19 cellular contexts compared by ENCODE assay signal in genomic region chr7:47658886-47659635, GRCh38.
DNase-seq lines count a peak whose midpoint lies in the region; ATAC-seq, FAIRE-seq and TF ChIP-seq lines count a peak whose summit lies in the region.
"Had no signal": no experiment of that assay in that cellular context is flagged by ENCODE, and none has a peak within 500 bp of the region (broad histone marks: within the 10 kb centered on the region; RNA-seq: fewer than 3 reads in every experiment).

No MANE protein-coding gene starts in this region.

- intact Hi-C loops in IMR-90 (cut with micrococcal nuclease) (no loop called here), spleen (cut with DNase I; ENCODE audit: low total_unique reads) (no loop called here)
- intact Hi-C loops in naive thymus-derived CD4-positive, alpha-beta T cell (cut with micrococcal nuclease): no loop called here

- peak overlapping the region; percentile 83 for H2BK120ac ChIP-seq in IMR-90 (ENCODE audit: low read depth, low read length)

- peak overlapping the region; percentile 2 for H2AFZ ChIP-seq in IMR-90 (replicated peaks; ENCODE audit: low read length, poor library complexity)
- H2AFZ ChIP-seq: GM23338 had no signal

- H3K27ac Mint-ChIP-seq in activated T-helper 17 cell treated with anti-CD3 and anti-CD28 coated beads, Interleukin-2, amount 50 U/mL, for 72 hours: no peak overlapping the region
- H3K27ac Mint-ChIP-seq in naive thymus-derived CD4-positive, alpha-beta T cell: no peak overlapping the region
- H3K27ac Mint-ChIP-seq: CD14-positive monocyte; CD8-positive, alpha-beta T cell; GM23338; H9 had no signal

- CTCF ChIA-PET in IMR-90 (lab: Yijun Ruan, JAX): interaction anchor here (0.6 kb wide), 2 partner anchors 127 to 439 kb away, joined by 3 read pairs; no protein-coding TSS in a partner anchor
- CTCF ChIA-PET in naive thymus-derived CD4-positive, alpha-beta T cell (lab: Charles Lee): no interaction called here

- TF ChIP-seq CTCF in IMR-90 (conservative IDR thresholded peaks at IDR 0.05; ENCODE audit: low read depth, low read length): no peak
- TF ChIP-seq CTCF in spleen (IDR thresholded peaks at IDR 0.05 in 8 of 11, conservative IDR thresholded peaks at IDR 0.05 in 3 of 11): no peak

- no peak for FAIRE-seq in HTR-8/SVneo (lab: Jason Lieb, UNC)
- FAIRE-seq: D721Med, G401.6, GM12891 had no signal

- TF ChIP-seq RAD21 in IMR-90 (IDR thresholded peaks at IDR 0.05; ENCODE audit: low read length): no peak

- H2AK5ac ChIP-seq in IMR-90 (ENCODE audit: low read depth, low read length): peak overlapping the region; percentile 96

- H2BK5ac ChIP-seq in IMR-90 (ENCODE audit: low read depth, low read length, poor library complexity, severe bottlenecking): no peak overlapping the region

- H2BK15ac ChIP-seq in IMR-90 (ENCODE audit: low read depth, low read length): peak overlapping the region; percentile 65; the same call in 1 of the 3 replicates

- H4K91ac ChIP-seq in IMR-90 (ENCODE audit: insufficient read depth, low read depth, low read length): peak overlapping the region; percentile 77

- H3K4me2 ChIP-seq in IMR-90 (ENCODE audit: low read depth, low read length): no peak overlapping the region
- H3K4me2 ChIP-seq: GM23338 had no signal

- no peaks in the 10 kb centered on the region for H4K20me1 ChIP-seq in IMR-90 (ENCODE audit: insufficient read depth, low read length)

- H2AK9ac ChIP-seq in IMR-90 (replicated peaks; ENCODE audit: low read depth, low read length, poor library complexity): no peak overlapping the region

- no peak for DNase-seq in IMR-90
- no peak for DNase-seq in naive thymus-derived CD4-positive, alpha-beta T cell
- DNase-seq in spleen: peak; percentile 58
- DNase-seq in OCI-M2 (lab: John Stamatoyannopoulos, UW; ENCODE audit: unreplicated experiment): no peak
- DNase-seq in SW 1271 (lab: John Stamatoyannopoulos, UW): no peak
- no peak for DNase-seq in activated effector memory CD4-positive, alpha-beta T cell treated with Interleukin-2 at 50 U/mL for 16 hours
- DNase-seq in HTR-8/SVneo (ENCODE audit: insufficient read length, low spot score): no peak
- DNase-seq: CD8-positive, alpha-beta T cell; COR-L47; DMS153; DMS79 treated with DMSO at 0.1 percent for 48 hours; EL; H9 had no signal

- no TSS peak for BruUV-seq in IMR-90 (replicated peaks; lab: Mats Ljungman, UMichigan)

- no peak for ATAC-seq in IMR-90 (ENCODE audit: low read depth)
- ATAC-seq in activated T-helper 17 cell treated with anti-CD3 and anti-CD28 coated beads, Interleukin-2, amount 50 U/mL, for 72 hours (replicated peaks): peak; percentile 5
- ATAC-seq in naive thymus-derived CD4-positive, alpha-beta T cell: peak; percentile 12
- ATAC-seq: CD8-positive, alpha-beta T cell; GM23338 had no signal

- peaks cover 10% of the 10 kb centered on the region for H3K9me1 ChIP-seq in IMR-90 (ENCODE audit: insufficient read depth, low read length)

- no peaks in the 10 kb centered on the region for H3K36me3 Mint-ChIP-seq in activated T-helper 17 cell treated with anti-CD3 and anti-CD28 coated beads, Interleukin-2, amount 50 U/mL, for 72 hours (ENCODE audit: low read depth)
- H3K36me3 Mint-ChIP-seq in naive thymus-derived CD4-positive, alpha-beta T cell: no peaks in the 10 kb centered on the region
- H3K36me3 Mint-ChIP-seq: CD14-positive monocyte; CD8-positive, alpha-beta T cell had no signal

- H3K23ac ChIP-seq in IMR-90 (ENCODE audit: low read depth, low read length): no peak overlapping the region

- in situ Hi-C loops in IMR-90 (cut with MboI; ENCODE audit: low sequenced_read_pairs): no loop called here

- H3K36me3 ChIP-seq in IMR-90 (ENCODE audit: control insufficient read depth, insufficient read depth, low read length) (no peaks in the 10 kb centered on the region), spleen (no peaks in the 10 kb centered on the region)
- H3K36me3 ChIP-seq in naive thymus-derived CD4-positive, alpha-beta T cell (ENCODE audit: control insufficient read depth in 2 of 3, insufficient read depth in 3 of 3, low read length in 3 of 3): no peaks in the 10 kb centered on the region

- H3K27me3 Mint-ChIP-seq in activated T-helper 17 cell treated with anti-CD3 and anti-CD28 coated beads, Interleukin-2, amount 50 U/mL, for 72 hours: no peaks in the 10 kb centered on the region
- no peaks in the 10 kb centered on the region for H3K27me3 Mint-ChIP-seq in naive thymus-derived CD4-positive, alpha-beta T cell

- peak overlapping the region in 1 of 2 experiments; percentile 7; a peak in 1 of 4 replicates for H4K8ac ChIP-seq in IMR-90 (ENCODE audit: low read depth in 2 of 2, low read length in 2 of 2)

- peaks cover 15% of the 10 kb centered on the region for H3K4me1 ChIP-seq in IMR-90 (ENCODE audit: control insufficient read depth, insufficient read depth, low read length)
- H3K4me1 ChIP-seq in naive thymus-derived CD4-positive, alpha-beta T cell (ENCODE audit: control insufficient read depth in 2 of 2, insufficient read depth in 2 of 2, low read length in 2 of 2): no peaks in the 10 kb centered on the region
- peaks cover 0 to 24% (median 5%) of the 10 kb centered on the region in 6 donors for H3K4me1 ChIP-seq in spleen

- peak overlapping the region; percentile 16 for H2BK20ac ChIP-seq in IMR-90 (ENCODE audit: low read depth, low read length)

- H3K27ac ChIP-seq in IMR-90 (ENCODE audit: insufficient read depth, low read length): no peak overlapping the region
- no peak overlapping the region for H3K27ac ChIP-seq in naive thymus-derived CD4-positive, alpha-beta T cell (ENCODE audit: low read depth, low read length)
- no peak overlapping the region for H3K27ac ChIP-seq in spleen

- WGBS in IMR-90 (ENCODE audit: extremely low coverage in 2 of 2, insufficient read length in 1 of 2), 2 experiments: 90% methylated on average over 3 of the region's 8 CpGs; no CpG with 5 or more reads in 1 of the 2 experiments
- WGBS in spleen, 5 donors: 84 to 94% (median 92%) methylated on average over 6 to 8 of the region's 8 CpGs

- H3K4me3 ChIP-seq in IMR-90 (ENCODE audit: insufficient read depth, low read depth, low read length) (no peak overlapping the region), spleen (no peak overlapping the region)
- no peak overlapping the region for H3K4me3 ChIP-seq in naive thymus-derived CD4-positive, alpha-beta T cell (ENCODE audit: low read length)
- H3K4me3 ChIP-seq: GM23338 had no signal

- no peak overlapping the region for H3K4me3 Mint-ChIP-seq in activated T-helper 17 cell treated with anti-CD3 and anti-CD28 coated beads, Interleukin-2, amount 50 U/mL, for 72 hours
- no peak overlapping the region for H3K4me3 Mint-ChIP-seq in naive thymus-derived CD4-positive, alpha-beta T cell
- H3K4me3 Mint-ChIP-seq: CD14-positive monocyte; CD8-positive, alpha-beta T cell; GM23338; H9 had no signal

- H3K79me1 ChIP-seq in IMR-90 (ENCODE audit: low read depth in 1 of 2, low read length in 2 of 2): no peaks in the 10 kb centered on the region

- H3K9me3 ChIP-seq in IMR-90 (ENCODE audit: control insufficient read depth, insufficient read depth, low read length): no peaks in the 10 kb centered on the region
- H3K9me3 ChIP-seq in naive thymus-derived CD4-positive, alpha-beta T cell (ENCODE audit: control insufficient read depth in 2 of 3, low read length in 3 of 3): no peaks in the 10 kb centered on the region
- H3K9me3 ChIP-seq in spleen: no peaks in the 10 kb centered on the region

- H3K4ac ChIP-seq in IMR-90 (ENCODE audit: low read depth, low read length): peak overlapping the region; percentile 71

- H3K27me3 ChIP-seq in IMR-90 (ENCODE audit: control insufficient read depth, insufficient read depth, low read length): no peaks in the 10 kb centered on the region; the same call in 1 of the 2 replicates
- H3K27me3 ChIP-seq in naive thymus-derived CD4-positive, alpha-beta T cell (ENCODE audit: control insufficient read depth in 2 of 2, insufficient read depth in 2 of 2, low read length in 2 of 2): no peaks in the 10 kb centered on the region
- H3K27me3 ChIP-seq in spleen (replicated peaks in 1 of 7): no peaks in the 10 kb centered on the region

- no peaks in the 10 kb centered on the region for H3K4me1 Mint-ChIP-seq in activated T-helper 17 cell treated with anti-CD3 and anti-CD28 coated beads, Interleukin-2, amount 50 U/mL, for 72 hours
- peaks cover 0 to 2% (median 0%) of the 10 kb centered on the region in 7 donors for H3K4me1 Mint-ChIP-seq in naive thymus-derived CD4-positive, alpha-beta T cell
- H3K4me1 Mint-ChIP-seq: CD14-positive monocyte had no signal

- POLR2A ChIA-PET in IMR-90 (lab: Charles Lee; ENCODE audit: unreplicated experiment): no interaction called here
- POLR2A ChIA-PET in naive thymus-derived CD4-positive, alpha-beta T cell (lab: Charles Lee): no interaction called here

- dilution Hi-C loops in IMR-90 (cut with HindIII; ENCODE audit: low sequenced_read_pairs, unreplicated experiment): no loop called here

- H3K14ac ChIP-seq in IMR-90 (replicated peaks; ENCODE audit: low read depth, low read length): peak overlapping the region; percentile 9

- 0 out of 2 replicates have a peak overlapping the region, but pooled peaks have one; percentile 15 for H4K5ac ChIP-seq in IMR-90 (ENCODE audit: low read depth, low read length)

- TF ChIP-seq POLR2A in IMR-90 (IDR thresholded peaks at IDR 0.05; ENCODE audit: low read depth, low read length) (no peak), spleen (IDR thresholded peaks at IDR 0.05) (no peak)

- H3K18ac ChIP-seq in IMR-90 (ENCODE audit: low read depth, low read length): no peak overlapping the region

- H3K56ac ChIP-seq in IMR-90 (ENCODE audit: extremely low read depth, insufficient read depth, low read length): no peak overlapping the region

- no peaks in the 10 kb centered on the region for H3K9me3 Mint-ChIP-seq in activated T-helper 17 cell treated with anti-CD3 and anti-CD28 coated beads, Interleukin-2, amount 50 U/mL, for 72 hours
- H3K9me3 Mint-ChIP-seq in naive thymus-derived CD4-positive, alpha-beta T cell: no peaks in the 10 kb centered on the region
- H3K9me3 Mint-ChIP-seq: CD14-positive monocyte; CD8-positive, alpha-beta T cell; GM23338; H9 had no signal

- H3K9ac ChIP-seq in IMR-90 (ENCODE audit: low read depth, low read length): no peak overlapping the region

TF ChIP-seq in IMR-90, 13 proteins besides CTCF, POLR2A, EP300 and RAD21:
- no peak for TF ChIP-seq CEBPB (IDR thresholded peaks at IDR 0.05; ENCODE audit: low read depth, low read length)
- no peak for TF ChIP-seq MXI1 (IDR thresholded peaks at IDR 0.05; ENCODE audit: borderline replicate concordance, low read depth, low read length)
- no peak for TF ChIP-seq FOS (IDR thresholded peaks at IDR 0.05; ENCODE audit: low read depth, low read length)
- no peak for TF ChIP-seq NFE2L2 (IDR thresholded peaks at IDR 0.05; ENCODE audit: low read depth, low read length)
- no peak for TF ChIP-seq MAZ (IDR thresholded peaks at IDR 0.05; ENCODE audit: borderline replicate concordance, low read depth, low read length)
